In genomic region chr19:16828990-16829821, GRCh38 we compare ENCODE assay signal across 1 cellular context.
TF ChIP-seq lines count a peak whose summit lies in the region.

TSS of gene SIN3B (plus strand) at chr19:16829398. CDS start at chr19:16829421, 23 bp downstream.

TF ChIP-seq in K562, 482 proteins besides CTCF, POLR2A, EP300 and RAD21 (continued from another document):
- TF ChIP-seq ATF6 (CRISPR knock-in tag; IDR thresholded peaks at IDR 0.05) (no peak), MNT (conservative IDR thresholded peaks at IDR 0.05) (peak; percentile 50 to 58; a peak in 3 of 4 replicates), ATF1 (CRISPR knock-in tag; IDR thresholded peaks at IDR 0.05) (no peak), ATF1 (tag; IDR thresholded peaks at IDR 0.05) (peak; percentile 88), ZNF407 (IDR thresholded peaks at IDR 0.05; ENCODE audit: low read depth) (no peak), NBN (IDR thresholded peaks at IDR 0.05; ENCODE audit: low read depth) (peak; percentile 67; the same call in 1 of the 2 replicates), HNRNPLL (IDR thresholded peaks at IDR 0.05; ENCODE audit: low read depth, low read length, poor library complexity, severe bottlenecking) (peak; percentile 56), VEZF1 (CRISPR knock-in tag; IDR thresholded peaks at IDR 0.05) (peak; percentile 87), ID3 (CRISPR knock-in tag; IDR thresholded peaks at IDR 0.05) (no peak), ID3 (tag; IDR thresholded peaks at IDR 0.05) (0 out of 2 replicates have a peak, but pooled peaks have one; percentile 24), NRF1 (conservative IDR thresholded peaks at IDR 0.05 in 1 of 2, IDR thresholded peaks at IDR 0.05 in 1 of 2) (peak; percentile 95), RBFOX2 (IDR thresholded peaks at IDR 0.05; ENCODE audit: low read depth, low read length) (peak; percentile 82), SREBF1 (IDR thresholded peaks at IDR 0.05; ENCODE audit: borderline replicate concordance, low read depth, low read length) (no peak), KDM5B (IDR thresholded peaks at IDR 0.05; ENCODE audit: insufficient replicate concordance, low read depth, low read length) (peak; percentile 72), YY1 (IDR thresholded peaks at IDR 0.05; ENCODE audit: borderline replicate concordance in 1 of 3, control insufficient read depth in 1 of 3, extremely low read depth in 1 of 3, insufficient read depth in 3 of 3, insufficient read length in 1 of 3, insufficient replicate concordance in 2 of 3, low read depth in 1 of 3, low read length in 2 of 3) (peak in 2 of 3 experiments; percentile 86 to 87), TBL1XR1 (IDR thresholded peaks at IDR 0.05; ENCODE audit: low read length in 2 of 2) (0 out of 4 replicates have a peak, but pooled peaks of 1 of the 2 experiments have one; percentile 18), EGR1 (conservative IDR thresholded peaks at IDR 0.05) (peak; percentile 98), E2F4 (CRISPR knock-in tag; IDR thresholded peaks at IDR 0.05; ENCODE audit: low read depth) (no peak), ZKSCAN1 (IDR thresholded peaks at IDR 0.05; ENCODE audit: low read depth, low read length) (0 out of 2 replicates have a peak, but pooled peaks have one; percentile 36), DACH1 (IDR thresholded peaks at IDR 0.05; ENCODE audit: partially characterized antibody) (peak; percentile 70), ZNF639 (CRISPR knock-in tag; conservative IDR thresholded peaks at IDR 0.05 in 1 of 2, IDR thresholded peaks at IDR 0.05 in 1 of 2) (peak in 1 of 2 experiments; percentile 34; a peak in 1 of 4 replicates), ELF1 (tag; IDR thresholded peaks at IDR 0.05) (peak; percentile 22; the same call in 1 of the 2 replicates), POU5F1 (IDR thresholded peaks at IDR 0.05; ENCODE audit: borderline replicate concordance, low read depth, low read length, partially characterized antibody) (no peak), SMARCA4 (IDR thresholded peaks at IDR 0.05) (peak; percentile 44; the same call in 1 of the 2 replicates), MAZ (CRISPR knock-in tag; conservative IDR thresholded peaks at IDR 0.05 in 1 of 2, IDR thresholded peaks at IDR 0.05 in 1 of 2) (peak; percentile 36 to 79), CREM (IDR thresholded peaks at IDR 0.05; ENCODE audit: low read depth) (peak; percentile 82), ARNT (IDR thresholded peaks at IDR 0.05) (0 out of 4 replicates have a peak, but pooled peaks of 1 of the 2 experiments have one; percentile 26), TAF1 (IDR thresholded peaks at IDR 0.05; ENCODE audit: control insufficient read depth, extremely low read depth, insufficient read depth, low read length, severe bottlenecking) (peak; percentile 82), SP1 (CRISPR knock-in tag; IDR thresholded peaks at IDR 0.05) (peak; percentile 45; the same call in 1 of the 2 replicates), E2F1 (CRISPR knock-in tag; IDR thresholded peaks at IDR 0.05) (no peak), GATA2 (CRISPR knock-in tag; IDR thresholded peaks at IDR 0.05) (peak; percentile 61; the same call in 1 of the 2 replicates), DPF2 (IDR thresholded peaks at IDR 0.05) (peak; percentile 76; the same call in 1 of the 2 replicates), MTA1 (IDR thresholded peaks at IDR 0.05; ENCODE audit: borderline replicate concordance) (peak; percentile 59; the same call in 1 of the 2 replicates), MEIS2 (IDR thresholded peaks at IDR 0.05; ENCODE audit: partially characterized antibody) (peak; percentile 90), PBX2 (CRISPR knock-in tag; IDR thresholded peaks at IDR 0.05; ENCODE audit: low read depth) (no peak), PBX2 (tag; conservative IDR thresholded peaks at IDR 0.05; ENCODE audit: low read depth) (peak; percentile 81)
